In the genomic region with DNA sequence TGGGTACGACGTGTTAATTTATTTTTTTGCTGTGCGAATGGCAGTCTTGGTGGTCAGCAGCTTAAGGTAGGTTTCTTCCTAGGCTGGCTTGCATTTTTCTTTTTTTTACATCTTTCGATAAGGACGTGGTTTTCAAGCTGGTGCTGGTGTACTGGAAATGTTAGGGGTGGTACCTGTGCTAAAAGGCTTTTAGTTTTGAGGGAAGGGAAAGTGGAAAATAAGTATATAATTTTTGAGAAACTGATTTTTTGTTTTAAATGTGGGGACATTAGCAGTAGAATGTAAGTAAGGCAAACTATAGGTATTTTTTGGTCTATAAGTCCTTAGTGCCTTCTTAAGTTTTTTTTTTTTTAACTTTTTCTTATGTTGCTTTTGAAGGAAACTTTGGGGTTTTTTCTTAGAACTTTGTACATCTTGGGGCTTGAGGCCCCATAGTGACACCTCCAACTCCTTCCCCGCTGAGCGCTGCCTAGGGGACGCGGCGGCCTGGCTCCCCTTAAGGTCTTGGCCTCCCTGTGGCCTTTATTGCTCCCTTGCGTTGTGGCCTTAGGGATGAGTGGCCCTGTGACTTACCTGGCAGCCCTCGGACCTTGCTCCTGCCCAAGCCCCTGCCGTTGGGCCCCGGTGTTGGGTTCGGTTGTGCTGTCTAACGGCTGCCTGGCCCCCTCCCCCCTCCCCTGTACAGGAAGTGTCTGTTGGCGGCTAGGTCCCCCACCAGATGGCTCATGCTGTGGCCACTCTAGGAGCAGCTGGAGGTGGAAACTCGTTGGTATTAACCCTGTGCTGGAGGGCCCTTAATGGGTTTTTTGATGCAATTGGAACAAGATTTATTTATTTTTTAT, we compare ENCODE assay signal across 8 cellular contexts.
DNase-seq lines count a peak whose midpoint lies in the region; TF ChIP-seq lines count a peak whose summit lies in the region.

No MANE protein-coding gene starts in this region.

- H3K27ac ChIP-seq in SU-DHL-6 (ENCODE audit: low read depth, low read length), result peak overlapping the region; percentile 72
- H3K27ac ChIP-seq in parathyroid adenoma, result peak overlapping the region; percentile 89
- peak overlapping the region in 3 of 4 donors; percentile 79 to 93 (median 82) for H3K27ac ChIP-seq in tibial nerve

- peaks cover 19% of the 10 kb centered on the region; the same call in 1 of the 2 replicates for H3F3A ChIP-seq in SU-DHL-6 (ENCODE audit: insufficient read depth)

- no peaks in the 10 kb centered on the region for H3K4me1 ChIP-seq in parathyroid adenoma
- peaks cover 0 to 23% (median 0%) of the 10 kb centered on the region in 4 donors for H3K4me1 ChIP-seq in tibial nerve

- no peaks in the 10 kb centered on the region for H3K9me2 ChIP-seq in SU-DHL-6 (replicated peaks; ENCODE audit: insufficient read depth, low read length)

- H3K27me3 ChIP-seq in SU-DHL-6 (ENCODE audit: low read length) (no peaks in the 10 kb centered on the region), parathyroid adenoma (ENCODE audit: control insufficient read depth, insufficient read depth, low read length) (no peaks in the 10 kb centered on the region), tibial nerve (no peaks in the 10 kb centered on the region)

- peak; percentile 62 to 70 for TF ChIP-seq EP300 in tibial nerve (IDR thresholded peaks at IDR 0.05)

- peak overlapping the region; percentile 85 for H3K4me2 ChIP-seq in SU-DHL-6 (ENCODE audit: low read depth, low read length, poor library complexity, severe bottlenecking)
- H3K4me2 ChIP-seq in parathyroid adenoma (ENCODE audit: low read length), result peak overlapping the region; percentile 89

- H2AFZ ChIP-seq in SU-DHL-6 (ENCODE audit: low read depth, low read length, severe bottlenecking) (peak overlapping the region; percentile 39), parathyroid adenoma (peak overlapping the region; percentile 89)

- intact Hi-C loops in cardiac septum (cut with DNase I), result no loop called here

- TF ChIP-seq POLR2A in tibial nerve (IDR thresholded peaks at IDR 0.05), result peak in 1 of 2 donors; percentile 38

- H3K4me3 ChIP-seq in HFF-Myc (replicated peaks; ENCODE audit: low read depth, low read length), result peak overlapping the region; percentile 87
- peak overlapping the region; percentile 85 for H3K4me3 ChIP-seq in SU-DHL-6 (ENCODE audit: insufficient read depth, low read length, poor library complexity, severe bottlenecking)
- peak overlapping the region; percentile 98 for H3K4me3 ChIP-seq in parathyroid adenoma (ENCODE audit: low read depth, low read length)
- H3K4me3 ChIP-seq in tibial nerve, result peak overlapping the region; percentile 40 to 84 (median 62)

- TF ChIP-seq CTCF in HFF-Myc (IDR thresholded peaks at IDR 0.05; ENCODE audit: low read depth, low read length, missing control alignments) (peak; percentile 19), SU-DHL-6 (IDR thresholded peaks at IDR 0.05; ENCODE audit: insufficient read depth, low read length, poor library complexity, severe bottlenecking) (no peak), parathyroid adenoma (IDR thresholded peaks at IDR 0.05) (peak; percentile 36), tibial nerve (IDR thresholded peaks at IDR 0.05) (peak in 3 of 5 experiments; percentile 12 to 48 (median 26))

- 0 out of 2 replicates have a peak, but pooled peaks cover 3% of the 10 kb centered on the region for H3K36me3 ChIP-seq in SU-DHL-6 (ENCODE audit: low read length)
- no peaks in the 10 kb centered on the region for H3K36me3 ChIP-seq in parathyroid adenoma (ENCODE audit: control insufficient read depth, insufficient read depth, low read length)
- H3K36me3 ChIP-seq in tibial nerve, result peaks cover 0 to 11% (median 0%) of the 10 kb centered on the region in 3 donors

- H3K79me2 ChIP-seq in SU-DHL-6 (ENCODE audit: insufficient read depth, low read length), result no peaks in the 10 kb centered on the region
- H3K79me2 ChIP-seq in parathyroid adenoma, result no peaks in the 10 kb centered on the region

- H3K9me3 ChIP-seq in SU-DHL-6 (ENCODE audit: insufficient read depth, low read length) (no peaks in the 10 kb centered on the region), parathyroid adenoma (ENCODE audit: control insufficient read depth, low read length) (no peaks in the 10 kb centered on the region), tibial nerve (no peaks in the 10 kb centered on the region)

- DNase-seq in EL (peak; percentile 90), HFF-Myc (ENCODE audit: extremely low read depth, low read depth) (peak; percentile 73), NCI-H1417 treated with DMSO at 0.1 percent for 48 hours (lab: John Stamatoyannopoulos, UW) (peak; percentile 51), cardiac septum (ENCODE audit: low spot score) (peak; percentile 85), tibial nerve (ENCODE audit: low spot score in 2 of 2) (peak; percentile 37 to 72)
- peak; percentile 54 for DNase-seq in activated naive CD8-positive, alpha-beta T cell treated with anti-CD3 and anti-CD28 coated beads, Interleukin-2, amount 50 U/mL, for 16 hours (ENCODE audit: low read depth, low spot score)

- H3K9ac ChIP-seq in SU-DHL-6 (ENCODE audit: low read length), result peak overlapping the region; percentile 82
- peak overlapping the region; percentile 47 for H3K9ac ChIP-seq in parathyroid adenoma

- 4% methylated on average over 18 of the region's 18 CpGs for WGBS in tibial nerve, 2 donors

- no peaks in the 10 kb centered on the region for H4K20me1 ChIP-seq in SU-DHL-6 (ENCODE audit: low read depth, low read length)

Comparison
In these comparisons a context has a peak if more than half of its experiments do, and no peak if none do; other contexts are left out.
1. Peak in every context shown above with its lines: DNase-seq, H3K4me3 ChIP-seq and H3K27ac ChIP-seq.